ENCODE assay signal across 1 cellular context in the genomic region with DNA sequence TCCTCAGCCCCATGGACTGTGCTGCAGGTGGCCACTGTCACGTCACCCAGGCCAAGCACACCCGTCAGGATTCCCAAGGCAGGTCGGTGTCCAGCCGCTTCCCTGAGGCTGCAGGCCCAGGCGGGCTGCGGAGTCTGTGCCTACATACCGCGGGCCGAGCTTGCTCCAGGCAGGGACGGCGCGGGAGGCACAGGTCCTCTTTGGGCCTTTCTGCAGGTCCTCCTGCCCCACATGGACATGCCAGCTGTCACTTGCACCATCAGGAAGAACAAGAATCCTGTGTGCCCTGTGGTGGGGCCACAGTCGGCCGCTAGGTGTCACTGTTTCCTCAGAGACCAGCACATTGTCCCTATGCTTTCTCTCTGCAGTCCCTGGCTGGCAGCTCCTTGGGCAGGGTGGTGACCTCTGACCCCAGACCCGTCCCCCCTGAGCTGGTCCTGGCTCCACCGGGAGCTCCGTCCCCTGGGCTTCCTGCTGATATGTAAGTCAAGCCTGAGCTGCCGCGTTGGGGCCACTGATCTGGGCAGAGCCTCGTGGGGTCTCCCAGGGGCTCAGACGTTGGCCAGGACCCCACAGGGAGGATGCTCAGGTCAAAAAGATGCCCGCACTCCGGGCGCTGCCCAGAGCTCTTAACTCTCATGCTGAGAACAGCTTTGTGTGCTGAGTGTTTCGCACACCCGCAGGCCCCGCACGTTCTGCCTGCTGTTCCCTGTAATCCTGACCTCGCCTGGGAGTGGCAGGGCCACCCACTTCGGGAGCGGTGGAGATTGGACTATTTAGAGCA.
TF ChIP-seq lines count a peak whose summit lies in the region.

No MANE protein-coding gene starts in this region.

TF ChIP-seq in GM12878, 131 proteins besides CTCF, POLR2A, EP300 and RAD21:
- TF ChIP-seq CBFB (IDR thresholded peaks at IDR 0.05; ENCODE audit: low read depth) (peak; percentile 26; the same call in 1 of the 2 replicates), RUNX3 (IDR thresholded peaks at IDR 0.05; ENCODE audit: low read length) (peak; percentile 56), NR2F1 (conservative IDR thresholded peaks at IDR 0.05) (peak; percentile 90), E2F4 (IDR thresholded peaks at IDR 0.05; ENCODE audit: low read depth, low read length) (0 out of 2 replicates have a peak, but pooled peaks have one; percentile 25), RAD51 (IDR thresholded peaks at IDR 0.05) (no peak), ZNF384 (IDR thresholded peaks at IDR 0.05; ENCODE audit: borderline replicate concordance, low read depth, low read length) (no peak), SMC3 (IDR thresholded peaks at IDR 0.05; ENCODE audit: borderline replicate concordance, low read length) (peak; percentile 69), NR2C1 (IDR thresholded peaks at IDR 0.05) (peak; percentile 78), WRNIP1 (IDR thresholded peaks at IDR 0.05; ENCODE audit: borderline replicate concordance, low read depth, low read length) (0 out of 2 replicates have a peak, but pooled peaks have one; percentile 39), SKIL (IDR thresholded peaks at IDR 0.05; ENCODE audit: low read depth, poor library complexity, severe bottlenecking) (no peak), PKNOX1 (IDR thresholded peaks at IDR 0.05) (peak; percentile 35; the same call in 1 of the 2 replicates), SMARCA5 (IDR thresholded peaks at IDR 0.05) (peak; percentile 46; the same call in 1 of the 2 replicates)
